ENCODE assay signal across 1 cellular context in the genomic region with DNA sequence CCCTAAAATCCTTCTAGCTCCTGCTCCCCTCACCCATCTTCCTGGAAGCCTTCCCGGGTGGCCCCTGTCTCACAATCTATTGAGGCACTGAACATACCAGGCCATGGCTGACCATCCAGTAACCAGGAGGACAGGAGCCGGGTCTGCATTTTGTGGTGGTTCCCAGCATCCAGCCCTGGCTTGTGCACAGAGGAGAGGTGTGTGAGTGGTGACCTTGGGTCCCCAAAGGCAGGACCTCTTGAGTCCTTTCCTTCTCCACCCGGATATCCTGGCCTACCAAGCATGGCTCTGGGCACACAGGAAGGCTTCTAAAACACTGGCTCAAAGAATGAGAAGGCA.
A peak's percentile ranks its signal among the peaks of the same experiment; 100 is the strongest.
TF ChIP-seq lines count a peak whose summit lies in the region.

No MANE protein-coding gene starts in this region.

TF ChIP-seq in GM12878, 131 proteins besides CTCF, POLR2A, EP300 and RAD21:
- TF ChIP-seq PML (IDR thresholded peaks at IDR 0.05; ENCODE audit: low read length) (no peak), SMARCA5 (IDR thresholded peaks at IDR 0.05) (peak; percentile 36; the same call in 1 of the 2 replicates), KDM1A (IDR thresholded peaks at IDR 0.05; ENCODE audit: borderline replicate concordance) (no peak), HDGF (IDR thresholded peaks at IDR 0.05) (peak; percentile 67; the same call in 1 of the 2 replicates), POLR2AphosphoS5 (IDR thresholded peaks at IDR 0.05; ENCODE audit: low read length) (peak; percentile 34; the same call in 1 of the 2 replicates), ZNF622 (IDR thresholded peaks at IDR 0.05) (no peak), CBX3 (IDR thresholded peaks at IDR 0.05; ENCODE audit: borderline replicate concordance, low read depth) (no peak), SRF (IDR thresholded peaks at IDR 0.05; ENCODE audit: low read depth in 2 of 2, low read length in 2 of 2) (0 out of 4 replicates have a peak, but pooled peaks of 1 of the 2 experiments have one; percentile 41), SMAD1 (IDR thresholded peaks at IDR 0.05; ENCODE audit: low read depth, partially characterized antibody) (peak; percentile 22)
- TF ChIP-seq, protein P1, sequence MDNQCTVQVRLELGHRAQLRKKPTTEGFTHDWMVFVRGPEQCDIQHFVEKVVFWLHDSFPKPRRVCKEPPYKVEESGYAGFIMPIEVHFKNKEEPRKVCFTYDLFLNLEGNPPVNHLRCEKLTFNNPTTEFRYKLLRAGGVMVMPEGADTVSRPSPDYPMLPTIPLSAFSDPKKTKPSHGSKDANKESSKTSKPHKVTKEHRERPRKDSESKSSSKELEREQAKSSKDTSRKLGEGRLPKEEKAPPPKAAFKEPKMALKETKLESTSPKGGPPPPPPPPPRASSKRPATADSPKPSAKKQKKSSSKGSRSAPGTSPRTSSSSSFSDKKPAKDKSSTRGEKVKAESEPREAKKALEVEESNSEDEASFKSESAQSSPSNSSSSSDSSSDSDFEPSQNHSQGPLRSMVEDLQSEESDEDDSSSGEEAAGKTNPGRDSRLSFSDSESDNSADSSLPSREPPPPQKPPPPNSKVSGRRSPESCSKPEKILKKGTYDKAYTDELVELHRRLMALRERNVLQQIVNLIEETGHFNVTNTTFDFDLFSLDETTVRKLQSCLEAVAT (IDR thresholded peaks at IDR 0.05): peak; percentile 38; the same call in 1 of the 2 replicates
